ENCODE assay signal across 1 cellular context in genomic region chr22:44260216-44261035, GRCh38.
TF ChIP-seq lines count a peak whose summit lies in the region.

No MANE protein-coding gene starts in this region.

TF ChIP-seq in HepG2, 621 proteins besides CTCF, POLR2A, EP300 and RAD21 (continued from another document):
- no peak for TF ChIP-seq ZNF280B (CRISPR knock-in tag; IDR thresholded peaks at IDR 0.05; ENCODE audit: borderline replicate concordance)
- no peak for TF ChIP-seq MEF2D (CRISPR knock-in tag; IDR thresholded peaks at IDR 0.05)
- no peak for TF ChIP-seq SYNCRIP (IDR thresholded peaks at IDR 0.05; ENCODE audit: insufficient read depth, low read depth, low read length)
- TF ChIP-seq SPEN (CRISPR knock-in tag; IDR thresholded peaks at IDR 0.05; ENCODE audit: low read depth): no peak
- no peak for TF ChIP-seq AKNA (CRISPR knock-in tag; IDR thresholded peaks at IDR 0.05; ENCODE audit: borderline replicate concordance)
- TF ChIP-seq HMGXB4 (CRISPR knock-in tag; IDR thresholded peaks at IDR 0.05; ENCODE audit: borderline replicate concordance in 1 of 2, low read depth in 1 of 2): no peak
- TF ChIP-seq HBP1 (CRISPR knock-in tag; IDR thresholded peaks at IDR 0.05; ENCODE audit: low read depth): no peak
- TF ChIP-seq ZNF235 (CRISPR knock-in tag; IDR thresholded peaks at IDR 0.05; ENCODE audit: borderline replicate concordance): no peak
- no peak for TF ChIP-seq NBN (conservative IDR thresholded peaks at IDR 0.05)
- no peak for TF ChIP-seq ZNF414 (CRISPR knock-in tag; IDR thresholded peaks at IDR 0.05)
TF ChIP-seq in HepG2: peak in this region for 0.
